In genomic region chr2:95323347-95324155, GRCh38 we compare ENCODE assay signal across 1 cellular context.
TF ChIP-seq lines count a peak whose summit lies in the region.

No MANE protein-coding gene starts in this region.

TF ChIP-seq in IMR-90, 13 proteins besides CTCF, POLR2A, EP300 and RAD21 (continued from another document):
- TF ChIP-seq ELK1 (IDR thresholded peaks at IDR 0.05; ENCODE audit: borderline replicate concordance, low read depth, low read length) (no peak), BHLHE40 (IDR thresholded peaks at IDR 0.05; ENCODE audit: low read depth, low read length) (no peak), RCOR1 (IDR thresholded peaks at IDR 0.05; ENCODE audit: insufficient replicate concordance, low read length) (no peak), SMC3 (IDR thresholded peaks at IDR 0.05; ENCODE audit: low read depth, low read length) (no peak), CEBPB (IDR thresholded peaks at IDR 0.05; ENCODE audit: low read depth, low read length) (no peak)
